24 cellular contexts compared by ENCODE assay signal in genomic region chr14:59961518-59962062, GRCh38. TPM values are rescaled to one million over a fixed set of nuclear protein-coding genes. Genes with fewer than 3 reads are reported as not detected.
DNase-seq lines count a peak whose midpoint lies in the region; ATAC-seq, FAIRE-seq and TF ChIP-seq lines count a peak whose summit lies in the region.
"Had no signal": no experiment of that assay in that cellular context is flagged by ENCODE, and none has a peak within 500 bp of the region (broad histone marks: within the 10 kb centered on the region; RNA-seq: fewer than 3 reads in every experiment).

No MANE protein-coding gene starts in this region.

- intact Hi-C loops in right cardiac atrium (cut with DNase I) (loop anchor here in 2 of 4 donors (5.0 to 10.0 kb wide), 2 partner anchors 223 to 226 kb away; no protein-coding TSS in a partner anchor), vagina (cut with DNase I) (loop anchor here (10.0 kb wide), 2 partner anchors 93 to 223 kb away; no protein-coding TSS in a partner anchor)

- no peaks in the 10 kb centered on the region for H3K9me3 ChIP-seq in right cardiac atrium (ENCODE audit: control insufficient read depth, low read length)
- H3K9me3 ChIP-seq in vagina: no peaks in the 10 kb centered on the region
- no peaks in the 10 kb centered on the region for H3K9me3 ChIP-seq in Karpas-422 (ENCODE audit: low read length)
- H3K9me3 ChIP-seq: right lobe of liver had no signal

- 98% methylated on average over 1 of the region's 1 CpG for WGBS in right cardiac atrium

- FAIRE-seq in GM19239 (lab: Jason Lieb, UNC): peak; percentile 68
- FAIRE-seq: endothelial cell of umbilical vein, frontal cortex, GM12892 had no signal

- no peak overlapping the region for H3K9ac ChIP-seq in Karpas-422 (ENCODE audit: low read length)
- H3K9ac ChIP-seq: neural progenitor cell had no signal

- DNase-seq in GM06990 (ENCODE audit: extremely low read depth, insufficient read length) (peak; percentile 28), GM19239 (ENCODE audit: insufficient read length, low spot score) (no peak), right cardiac atrium (no peak), vagina (ENCODE audit: extremely low spot score in 2 of 2) (no peak), substantia nigra (lab: John Stamatoyannopoulos, UW) (no peak), Karpas-422 (no peak)
- DNase-seq: activated CD4-positive, alpha-beta T cell treated with anti-CD3 and anti-CD28 coated beads for 4 hours; amniotic stem cell; CD4-positive, alpha-beta T cell; DND-41; immature natural killer cell; NCI-H1417; right lobe of liver; Right ventricle myocardium superior; stimulated activated CD4-positive, alpha-beta T cell treated with anti-CD3 and anti-CD28 coated beads, Interleukin-4, amount 100 ng/mL, for 4 hours; T-helper 2 cell had no signal

- no peaks in the 10 kb centered on the region for H3K9me2 ChIP-seq in Karpas-422 (replicated peaks; ENCODE audit: insufficient read depth, low read length)

- H3K4me3 ChIP-seq in GM06990 (replicated peaks; ENCODE audit: low read depth, low read length) (no peak overlapping the region), right cardiac atrium (ENCODE audit: low read length) (no peak overlapping the region), vagina (no peak overlapping the region), Karpas-422 (ENCODE audit: low read length) (no peak overlapping the region)
- H3K4me3 ChIP-seq: neural progenitor cell, right lobe of liver had no signal

- H3K36me3 ChIP-seq in GM06990 (ENCODE audit: control insufficient read depth, insufficient read depth, low read length): no peaks in the 10 kb centered on the region
- H3K36me3 ChIP-seq in vagina: no peaks in the 10 kb centered on the region
- H3K36me3 ChIP-seq in Karpas-422 (ENCODE audit: insufficient read depth, low read length): no peaks in the 10 kb centered on the region
- H3K36me3 ChIP-seq: neural progenitor cell, right lobe of liver had no signal

- no peak overlapping the region for H3K4me2 ChIP-seq in Karpas-422 (ENCODE audit: low read depth, low read length, poor library complexity, severe bottlenecking)
- H3K4me2 ChIP-seq: neural progenitor cell had no signal

- H3K79me2 ChIP-seq in Karpas-422 (ENCODE audit: low read length): no peaks in the 10 kb centered on the region

- H3K27me3 ChIP-seq in GM06990 (replicated peaks; ENCODE audit: control insufficient read depth, insufficient read depth, low read length) (no peaks in the 10 kb centered on the region), right cardiac atrium (ENCODE audit: control insufficient read depth, insufficient read depth) (no peaks in the 10 kb centered on the region), vagina (no peaks in the 10 kb centered on the region), Karpas-422 (ENCODE audit: low read length) (no peaks in the 10 kb centered on the region)
- H3K27me3 ChIP-seq: neural progenitor cell, right lobe of liver had no signal

- no peak overlapping the region for H2AFZ ChIP-seq in Karpas-422 (ENCODE audit: low read length)
- H2AFZ ChIP-seq: neural progenitor cell had no signal

- H3K4me1 ChIP-seq in right cardiac atrium (ENCODE audit: control insufficient read depth, insufficient read depth, low read length) (no peaks in the 10 kb centered on the region), vagina (no peaks in the 10 kb centered on the region), Karpas-422 (ENCODE audit: low read length) (peaks cover 21% of the 10 kb centered on the region)
- H3K4me1 ChIP-seq: neural progenitor cell, right lobe of liver had no signal

- no peak for TF ChIP-seq CTCF in GM06990 (IDR thresholded peaks at IDR 0.05; ENCODE audit: insufficient read depth, low read length, poor library complexity, severe bottlenecking)
- no peak for TF ChIP-seq CTCF in vagina (IDR thresholded peaks at IDR 0.05)

- H3K27ac ChIP-seq in right cardiac atrium (ENCODE audit: low read length): no peak overlapping the region
- no peak overlapping the region for H3K27ac ChIP-seq in vagina
- no peak overlapping the region for H3K27ac ChIP-seq in substantia nigra (ENCODE audit: low read depth, low read length, poor library complexity, severe bottlenecking)
- H3K27ac ChIP-seq in Karpas-422 (ENCODE audit: low read length): no peak overlapping the region
- H3K27ac ChIP-seq: neural progenitor cell, right lobe of liver had no signal

- no peaks in the 10 kb centered on the region for H4K20me1 ChIP-seq in Karpas-422 (ENCODE audit: insufficient read depth, low read depth, low read length)

- no peak for TF ChIP-seq POLR2A in vagina (IDR thresholded peaks at IDR 0.05)

- ATAC-seq in GM21825 (IDR thresholded peaks at IDR 0.05; ENCODE audit: unreplicated experiment): peak; percentile 40
- ATAC-seq in HG03378 (IDR thresholded peaks at IDR 0.05; ENCODE audit: unreplicated experiment): peak; percentile 44
- no peak for ATAC-seq in right cardiac atrium
- ATAC-seq: right lobe of liver had no signal

RNA-seq across cellular contexts. Expression of gene LRRC9, which starts 41.6 kb away (rescaled TPM):
- total RNA-seq in right cardiac atrium (under 1 TPM in 1 of 4 donors, not detected in 3; 0.18 TPM), vagina (3.2 TPM)
- 0.07 TPM for polyA plus RNA-seq in right cardiac atrium
- not detected in 2 replicates for total RNA-seq in Karpas-422 (2014; rRNA removed; shearing (Covaris generic); ENCODE audit: low replicate concordance)
- total RNA-seq: A172; CD4-positive, alpha-beta T cell; endothelial cell of umbilical vein; Right ventricle myocardium superior had no signal
- polyA plus RNA-seq: endothelial cell of umbilical vein, IgD-negative memory B cell, immature natural killer cell had no signal

Comparison
In these comparisons a context has a peak if more than half of its experiments do, and no peak if none do; other contexts are left out.
1. ATAC-seq: peak in GM21825 (single experiment) and HG03378 (single experiment); none in right cardiac atrium (0 of 2).